In genomic region chr6:129490551-129491245, GRCh38 we compare ENCODE assay signal across 8 cellular contexts.
DNase-seq lines count a peak whose midpoint lies in the region; ATAC-seq, FAIRE-seq and TF ChIP-seq lines count a peak whose summit lies in the region.

No MANE protein-coding gene starts in this region.

- DNase-seq in AG20443 (ENCODE audit: low spot score) (peak; percentile 87), T follicular helper cell (ENCODE audit: low read depth) (peak; percentile 52), astrocyte (ENCODE audit: low read depth) (peak; percentile 97), iris pigment epithelial cell (ENCODE audit: low read depth) (peak; percentile 98), NCI-H510A treated with DMSO at 0.1 percent for 48 hours (lab: John Stamatoyannopoulos, UW) (no peak)
- peak; percentile 37 for DNase-seq in stimulated activated CD4-positive, alpha-beta T cell treated with anti-CD3 and anti-CD28 coated beads, Interleukin-4, amount 100 ng/mL, for 1 hour

- peak overlapping the region; percentile 91 for H3K4me2 ChIP-seq in astrocyte (ENCODE audit: low read length)

- no peak for TF ChIP-seq CTCF in astrocyte (IDR thresholded peaks at IDR 0.05; ENCODE audit: insufficient read depth, low read depth, low read length)

- no peak overlapping the region for H2AFZ ChIP-seq in astrocyte (ENCODE audit: low read depth, low read length)

- peaks cover 56% of the 10 kb centered on the region for H3K4me1 Mint-ChIP-seq in astrocyte (ENCODE audit: low read depth, unreplicated experiment)

- no peaks in the 10 kb centered on the region for H3K9me3 Mint-ChIP-seq in astrocyte (ENCODE audit: unreplicated experiment)

- H3K9me3 ChIP-seq in astrocyte (ENCODE audit: insufficient read depth, low read depth, low read length) = no peaks in the 10 kb centered on the region

- FAIRE-seq in astrocyte (lab: Jason Lieb, UNC) = peak; percentile 99

- peak overlapping the region; percentile 99 for H3K27ac Mint-ChIP-seq in astrocyte (ENCODE audit: unreplicated experiment)

- peak overlapping the region; percentile 93 for H3K9ac ChIP-seq in astrocyte (ENCODE audit: low read length)

- no peaks in the 10 kb centered on the region for H3K79me2 ChIP-seq in astrocyte (ENCODE audit: insufficient read depth, low read length)

- H4K20me1 ChIP-seq in astrocyte (ENCODE audit: insufficient read depth, low read length) = no peaks in the 10 kb centered on the region

- ATAC-seq in GM19351 (IDR thresholded peaks at IDR 0.05; ENCODE audit: unreplicated experiment) (peak; percentile 81), HG03460 (IDR thresholded peaks at IDR 0.05; ENCODE audit: unreplicated experiment) (peak; percentile 91)

- H3K4me1 ChIP-seq in astrocyte (ENCODE audit: insufficient read depth, low read length) = peaks cover 40% of the 10 kb centered on the region

- H3K27me3 Mint-ChIP-seq in astrocyte (ENCODE audit: low read depth, unreplicated experiment) = no peaks in the 10 kb centered on the region

- peak overlapping the region; percentile 62 for H3K4me3 ChIP-seq in astrocyte (ENCODE audit: insufficient read depth, low read depth, low read length)

- H3K36me3 ChIP-seq in astrocyte (ENCODE audit: insufficient read depth, low read length) = no peaks in the 10 kb centered on the region

- peak overlapping the region; percentile 100 for H3K27ac ChIP-seq in astrocyte (ENCODE audit: low read depth, low read length)

- H3K4me3 Mint-ChIP-seq in astrocyte (ENCODE audit: unreplicated experiment) = peak overlapping the region; percentile 68

- peaks cover 2% of the 10 kb centered on the region for H3K36me3 Mint-ChIP-seq in astrocyte (ENCODE audit: low read depth, unreplicated experiment)

- H3K27me3 ChIP-seq in astrocyte (ENCODE audit: insufficient read depth, low read length) = no peaks in the 10 kb centered on the region
